Comparison of ENCODE assay signal across 1 cellular context in genomic region chr2:62495777-62496176, GRCh38.
TF ChIP-seq lines count a peak whose summit lies in the region.

No MANE protein-coding gene starts in this region.

TF ChIP-seq in SK-N-SH, 30 proteins besides CTCF, POLR2A, EP300 and RAD21 (continued from another document):
- TF ChIP-seq, protein P1, sequence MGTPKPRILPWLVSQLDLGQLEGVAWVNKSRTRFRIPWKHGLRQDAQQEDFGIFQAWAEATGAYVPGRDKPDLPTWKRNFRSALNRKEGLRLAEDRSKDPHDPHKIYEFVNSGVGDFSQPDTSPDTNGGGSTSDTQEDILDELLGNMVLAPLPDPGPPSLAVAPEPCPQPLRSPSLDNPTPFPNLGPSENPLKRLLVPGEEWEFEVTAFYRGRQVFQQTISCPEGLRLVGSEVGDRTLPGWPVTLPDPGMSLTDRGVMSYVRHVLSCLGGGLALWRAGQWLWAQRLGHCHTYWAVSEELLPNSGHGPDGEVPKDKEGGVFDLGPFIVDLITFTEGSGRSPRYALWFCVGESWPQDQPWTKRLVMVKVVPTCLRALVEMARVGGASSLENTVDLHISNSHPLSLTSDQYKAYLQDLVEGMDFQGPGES (IDR thresholded peaks at IDR 0.05; ENCODE audit: low read depth, low read length), result no peak
- TF ChIP-seq JUND (IDR thresholded peaks at IDR 0.05) (no peak), GATA2 (CRISPR knock-in tag; IDR thresholded peaks at IDR 0.05) (no peak), TCF12 (IDR thresholded peaks at IDR 0.05) (no peak), RFX5 (IDR thresholded peaks at IDR 0.05; ENCODE audit: low read length) (no peak), MEF2A (IDR thresholded peaks at IDR 0.05; ENCODE audit: borderline replicate concordance, low read depth) (no peak), NFIC (IDR thresholded peaks at IDR 0.05; ENCODE audit: borderline replicate concordance) (no peak), TAF1 (IDR thresholded peaks at IDR 0.05; ENCODE audit: borderline replicate concordance, low read depth, low read length) (no peak), FOXM1 (IDR thresholded peaks at IDR 0.05; ENCODE audit: low read depth) (no peak), YY1 (IDR thresholded peaks at IDR 0.05; ENCODE audit: low read depth) (no peak), CHD2 (IDR thresholded peaks at IDR 0.05; ENCODE audit: low read length, partially characterized antibody) (no peak)
- TF ChIP-seq, protein P2, sequence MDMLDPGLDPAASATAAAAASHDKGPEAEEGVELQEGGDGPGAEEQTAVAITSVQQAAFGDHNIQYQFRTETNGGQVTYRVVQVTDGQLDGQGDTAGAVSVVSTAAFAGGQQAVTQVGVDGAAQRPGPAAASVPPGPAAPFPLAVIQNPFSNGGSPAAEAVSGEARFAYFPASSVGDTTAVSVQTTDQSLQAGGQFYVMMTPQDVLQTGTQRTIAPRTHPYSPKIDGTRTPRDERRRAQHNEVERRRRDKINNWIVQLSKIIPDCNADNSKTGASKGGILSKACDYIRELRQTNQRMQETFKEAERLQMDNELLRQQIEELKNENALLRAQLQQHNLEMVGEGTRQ (IDR thresholded peaks at IDR 0.05; ENCODE audit: borderline replicate concordance, low read depth, low read length), result no peak
- TF ChIP-seq, protein P3, sequence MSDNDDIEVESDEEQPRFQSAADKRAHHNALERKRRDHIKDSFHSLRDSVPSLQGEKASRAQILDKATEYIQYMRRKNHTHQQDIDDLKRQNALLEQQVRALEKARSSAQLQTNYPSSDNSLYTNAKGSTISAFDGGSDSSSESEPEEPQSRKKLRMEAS (IDR thresholded peaks at IDR 0.05; ENCODE audit: low read depth), result no peak
